1 cellular context compared by ENCODE assay signal in genomic region chr10:58382489-58382995, GRCh38.
TF ChIP-seq lines count a peak whose summit lies in the region.

No MANE protein-coding gene starts in this region.

TF ChIP-seq in K562, 482 proteins besides CTCF, POLR2A, EP300 and RAD21 (continued from another document):
- TF ChIP-seq ZBTB11 (CRISPR knock-in tag; IDR thresholded peaks at IDR 0.05) (no peak), MAFG (tag; conservative IDR thresholded peaks at IDR 0.05) (peak; percentile 71), CBFB (CRISPR knock-in tag; IDR thresholded peaks at IDR 0.05) (no peak), ZNF274 (IDR thresholded peaks at IDR 0.05; ENCODE audit: borderline replicate concordance, low read depth, low read length) (no peak), KDM1A (IDR thresholded peaks at IDR 0.05) (no peak)
